1 cellular context compared by ENCODE assay signal in the genomic region with DNA sequence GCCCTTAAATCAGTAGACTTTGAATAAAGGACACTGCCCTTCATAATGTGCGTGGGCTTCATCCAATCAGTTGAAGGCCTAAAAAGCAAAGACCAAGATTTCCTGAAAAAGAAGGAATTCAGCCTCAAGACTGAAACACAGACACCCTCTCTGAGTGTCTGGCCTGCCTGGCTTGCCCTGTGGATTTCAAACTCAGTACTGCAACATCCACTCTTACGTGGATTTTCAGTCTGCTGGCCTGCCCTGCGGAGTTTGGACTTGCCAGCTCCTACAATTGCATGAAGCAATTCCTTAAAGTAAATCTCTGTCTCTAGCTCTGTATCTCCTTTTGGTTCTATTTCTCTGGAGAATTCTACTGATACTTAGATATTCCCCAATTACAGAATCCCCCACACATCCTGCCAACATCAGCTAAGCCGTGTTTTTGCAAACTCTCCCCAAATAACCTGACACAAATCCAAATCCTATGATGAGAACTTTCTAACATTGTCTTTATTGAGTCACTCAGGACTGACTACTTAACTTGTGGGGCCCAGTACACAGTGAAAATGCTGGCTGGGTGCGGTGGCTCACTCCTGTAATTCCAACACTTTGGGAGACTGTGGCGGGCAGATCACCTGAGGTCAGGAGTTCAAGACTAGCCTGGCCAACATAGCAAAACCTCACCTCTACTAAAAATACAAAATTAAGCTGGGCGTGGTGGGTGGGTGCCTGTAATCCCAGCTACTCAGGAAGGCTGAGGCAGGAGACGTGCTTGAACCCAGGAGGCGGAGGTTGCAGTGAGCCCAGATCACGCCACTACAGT.
TF ChIP-seq lines count a peak whose summit lies in the region.

No MANE protein-coding gene starts in this region.

TF ChIP-seq in HEK293, 187 proteins besides CTCF, POLR2A, EP300 and RAD21 (continued from another document):
- no peak for TF ChIP-seq ZNF518A (tag by site-specific recombination; conservative IDR thresholded peaks at IDR 0.05; ENCODE audit: low read depth)
- no peak for TF ChIP-seq ZNF830 (tag by site-specific recombination; IDR thresholded peaks at IDR 0.05; ENCODE audit: low read depth)
- TF ChIP-seq ZBTB49 (tag by site-specific recombination; IDR thresholded peaks at IDR 0.05; ENCODE audit: low read depth) = no peak
- TF ChIP-seq ZNF248 (tag by site-specific recombination; IDR thresholded peaks at IDR 0.05) = no peak
- TF ChIP-seq ZNF677 (tag by site-specific recombination; IDR thresholded peaks at IDR 0.05) = no peak
TF ChIP-seq in HEK293: peak in this region for 2.
